14 cellular contexts compared by ENCODE assay signal in the genomic region with DNA sequence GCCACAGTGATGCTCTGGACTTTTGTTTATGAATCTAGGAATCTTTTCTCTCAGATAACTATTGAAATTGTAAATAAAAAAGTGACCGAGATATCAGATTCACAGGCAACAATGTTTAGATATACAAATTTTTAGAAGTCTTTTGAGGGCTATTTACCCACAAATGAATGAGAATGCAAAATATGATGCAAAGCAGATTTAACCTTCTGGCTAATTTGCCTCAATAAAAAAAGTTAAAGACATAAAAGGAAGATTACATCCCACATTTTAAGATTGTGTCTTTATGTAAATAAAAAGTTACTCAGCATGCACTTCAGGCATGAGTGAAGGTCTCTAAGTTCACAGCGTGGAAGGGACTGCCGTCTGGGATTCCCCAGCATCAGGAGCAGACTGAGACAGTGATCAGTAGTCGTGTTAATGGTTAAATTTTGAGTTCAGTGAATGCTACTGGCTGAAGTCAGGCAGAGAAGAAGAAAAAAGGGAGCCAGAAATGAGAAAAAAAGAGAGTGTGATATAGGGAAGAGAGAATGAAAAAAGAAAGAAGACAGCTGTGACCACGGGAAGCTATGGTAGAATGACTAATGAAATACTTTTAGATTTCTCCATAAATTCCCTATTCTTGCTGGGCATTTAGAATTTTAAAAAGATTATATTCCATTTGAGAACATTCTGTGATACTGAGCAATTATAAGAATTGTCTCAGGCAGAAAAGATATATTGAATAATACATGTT.
DNase-seq lines count a peak whose midpoint lies in the region; ATAC-seq, FAIRE-seq and TF ChIP-seq lines count a peak whose summit lies in the region.
"Had no signal": no experiment of that assay in that cellular context is flagged by ENCODE, and none has a peak within 500 bp of the region (broad histone marks: within the 10 kb centered on the region; RNA-seq: fewer than 3 reads in every experiment).

No MANE protein-coding gene starts in this region.

- H3K9me3 ChIP-seq in K562 (replicated peaks; ENCODE audit: control insufficient read depth, insufficient read depth, low read depth, low read length) (no peaks in the 10 kb centered on the region), BE2C (no peaks in the 10 kb centered on the region)
- H3K9me3 ChIP-seq: esophagus squamous epithelium, thyroid gland had no signal

- DNase-seq in GM10248 (ENCODE audit: extremely low spot score) (peak; percentile 39), K562 (ENCODE audit: extremely low read depth in 1 of 4, low spot score in 3 of 4) (no peak), BE2C (no peak)
- DNase-seq in activated CD4-positive, alpha-beta T cell treated with anti-CD3 and anti-CD28 coated beads, Interleukin-2, amount 50 U/mL, for 48 hours = no peak
- no peak for DNase-seq in effector memory CD8-positive, alpha-beta T cell
- DNase-seq: activated naive CD4-positive, alpha-beta T cell treated with Interleukin-2 at 50 U/mL for 16 hours; central memory CD4-positive, alpha-beta T cell; esophagus squamous epithelium; NCI-H82; thyroid gland had no signal

- intact Hi-C loops in K562 (cut with micrococcal nuclease) = no loop called here

- H3K4me3 Mint-ChIP-seq in effector memory CD8-positive, alpha-beta T cell = no peak overlapping the region

- H3K27me3 Mint-ChIP-seq in effector memory CD8-positive, alpha-beta T cell = peaks cover 17 to 37% of the 10 kb centered on the region in 2 donors

- H3K4me2 ChIP-seq in K562 (ENCODE audit: insufficient read depth, low read length) = no peak overlapping the region

- no peak overlapping the region for H3K9ac ChIP-seq in K562 (ENCODE audit: insufficient read depth in 1 of 2, low read depth in 2 of 2, low read length in 2 of 2)

- H3K4me3 ChIP-seq in K562 (no peak overlapping the region), BE2C (ENCODE audit: low read depth, low read length) (no peak overlapping the region)
- H3K4me3 ChIP-seq: esophagus squamous epithelium, thyroid gland had no signal

- H3K27ac ChIP-seq in K562 (ENCODE audit: extremely low read depth, low read depth, low read length) = no peak overlapping the region
- H3K27ac ChIP-seq: esophagus squamous epithelium, thyroid gland had no signal

- BruUV-seq in K562 (replicated peaks; lab: Mats Ljungman, UMichigan) = no TSS peak

- H4K20me1 ChIP-seq in K562 (replicated peaks; ENCODE audit: control insufficient read depth, insufficient read depth, low read length) = no peaks in the 10 kb centered on the region

- H3K27ac Mint-ChIP-seq in effector memory CD8-positive, alpha-beta T cell = no peak overlapping the region

- H3K27me3 ChIP-seq in K562 (ENCODE audit: control insufficient read depth in 2 of 2, insufficient read depth in 2 of 2, low read length in 2 of 2) = no peaks in the 10 kb centered on the region
- H3K27me3 ChIP-seq in BE2C = no peaks in the 10 kb centered on the region
- H3K27me3 ChIP-seq: esophagus squamous epithelium, thyroid gland had no signal

- in situ Hi-C loops in K562 (cut with MboI) = no loop called here

- 33% methylated on average over 5 of the region's 5 CpGs for WGBS in K562 (ENCODE audit: insufficient coverage, low coverage, missing lambda C conversion rate)

- H3K4me1 Mint-ChIP-seq in effector memory CD8-positive, alpha-beta T cell (ENCODE audit: low read depth in 2 of 2) = no peaks in the 10 kb centered on the region

- TF ChIP-seq EP300 in K562 (IDR thresholded peaks at IDR 0.05; ENCODE audit: low read length) = no peak

- no peak for FAIRE-seq in K562 (lab: Jason Lieb, UNC)
- FAIRE-seq: G401.6 had no signal

- no peaks in the 10 kb centered on the region for H3K9me1 ChIP-seq in K562 (ENCODE audit: control insufficient read depth, insufficient read depth, low read length)

- TF ChIP-seq POLR2A in K562 (conservative IDR thresholded peaks at IDR 0.05) = no peak

- H2AFZ ChIP-seq in K562 (ENCODE audit: low read depth, low read length) = peak overlapping the region; percentile 81

- H3K36me3 ChIP-seq in K562 (ENCODE audit: control insufficient read depth, insufficient read depth, low read length) (no peaks in the 10 kb centered on the region), BE2C (no peaks in the 10 kb centered on the region)
- H3K36me3 ChIP-seq: esophagus squamous epithelium, thyroid gland had no signal

- CTCF ChIA-PET in GM10248 (lab: Yijun Ruan, JAX) (interaction anchor here (1.0 kb wide), 2 partner anchors 12 to 62 kb away, joined by 3 read pairs; no protein-coding TSS in a partner anchor), K562 (lab: Yijun Ruan, JAX; ENCODE audit: low intra/inter-chr PET ratio) (no interaction called here)

- H3K36me3 Mint-ChIP-seq in effector memory CD8-positive, alpha-beta T cell (ENCODE audit: insufficient read depth) = peaks cover 4% of the 10 kb centered on the region

- H3K79me2 ChIP-seq in K562 (ENCODE audit: control insufficient read depth, insufficient read depth, low read length) = no peaks in the 10 kb centered on the region

- H3K9me3 Mint-ChIP-seq in effector memory CD8-positive, alpha-beta T cell = no peaks in the 10 kb centered on the region

- TF ChIP-seq RAD21 in K562 (CRISPR knock-in tag; conservative IDR thresholded peaks at IDR 0.05 in 1 of 2, IDR thresholded peaks at IDR 0.05 in 1 of 2) = no peak

- TF ChIP-seq CTCF in GM10248 (IDR thresholded peaks at IDR 0.05; ENCODE audit: control extremely low read depth, extremely low read depth, low read depth, missing control alignments) = no peak
- TF ChIP-seq CTCF in K562 (IDR thresholded peaks at IDR 0.05 in 2 of 3, conservative IDR thresholded peaks at IDR 0.05 in 1 of 3; ENCODE audit: insufficient read depth in 2 of 3, low read depth in 1 of 3, low read length in 3 of 3) = no peak
- TF ChIP-seq CTCF in BE2C (IDR thresholded peaks at IDR 0.05; ENCODE audit: low read depth, low read length) = no peak

- H3K4me1 ChIP-seq in K562 (replicated peaks in 1 of 2; ENCODE audit: control insufficient read depth in 2 of 2, insufficient read depth in 2 of 2, low read length in 2 of 2) (peaks cover 0 to 6% of the 10 kb centered on the region in 2 experiments; a peak in 2 of 5 replicates), BE2C (no peaks in the 10 kb centered on the region)
- H3K4me1 ChIP-seq: thyroid gland had no signal

- POLR2A ChIA-PET in GM10248 (lab: Yijun Ruan, JAX) (no interaction called here), K562 (lab: Yijun Ruan, JAX) (interaction anchor here (1.0 kb wide), 1 partner anchor 49 kb away, joined by 3 read pairs; no protein-coding TSS in a partner anchor)

- ATAC-seq in GM21529 (IDR thresholded peaks at IDR 0.05; ENCODE audit: unreplicated experiment) (peak; percentile 76), HG03378 (IDR thresholded peaks at IDR 0.05; ENCODE audit: unreplicated experiment) (peak; percentile 75), K562 (0 out of 3 replicates have a peak, but pooled peaks have one; percentile 12), GM21423 (IDR thresholded peaks at IDR 0.05; ENCODE audit: unreplicated experiment) (no peak)
- ATAC-seq in effector memory CD8-positive, alpha-beta T cell (replicated peaks) = no peak

TF ChIP-seq in K562, 482 proteins besides CTCF, POLR2A, EP300 and RAD21 (continues in another document):
- TF ChIP-seq TAF9B (IDR thresholded peaks at IDR 0.05; ENCODE audit: partially characterized antibody) (no peak), ZNF436 (CRISPR knock-in tag; IDR thresholded peaks at IDR 0.05) (no peak), MEF2D (tag; conservative IDR thresholded peaks at IDR 0.05; ENCODE audit: low read depth) (no peak), CEBPG (CRISPR knock-in tag; IDR thresholded peaks at IDR 0.05) (no peak), CEBPG (tag; conservative IDR thresholded peaks at IDR 0.05 in 1 of 2, IDR thresholded peaks at IDR 0.05 in 1 of 2) (no peak), ZNF785 (CRISPR knock-in tag; IDR thresholded peaks at IDR 0.05) (no peak)
- TF ChIP-seq, protein P1, sequence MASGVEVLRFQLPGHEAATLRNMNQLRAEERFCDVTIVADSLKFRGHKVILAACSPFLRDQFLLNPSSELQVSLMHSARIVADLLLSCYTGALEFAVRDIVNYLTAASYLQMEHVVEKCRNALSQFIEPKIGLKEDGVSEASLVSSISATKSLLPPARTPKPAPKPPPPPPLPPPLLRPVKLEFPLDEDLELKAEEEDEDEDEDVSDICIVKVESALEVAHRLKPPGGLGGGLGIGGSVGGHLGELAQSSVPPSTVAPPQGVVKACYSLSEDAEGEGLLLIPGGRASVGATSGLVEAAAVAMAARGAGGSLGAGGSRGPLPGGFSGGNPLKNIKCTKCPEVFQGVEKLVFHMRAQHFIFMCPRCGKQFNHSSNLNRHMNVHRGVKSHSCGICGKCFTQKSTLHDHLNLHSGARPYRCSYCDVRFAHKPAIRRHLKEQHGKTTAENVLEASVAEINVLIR (CRISPR knock-in tag; IDR thresholded peaks at IDR 0.05) = no peak
- TF ChIP-seq, protein P2, sequence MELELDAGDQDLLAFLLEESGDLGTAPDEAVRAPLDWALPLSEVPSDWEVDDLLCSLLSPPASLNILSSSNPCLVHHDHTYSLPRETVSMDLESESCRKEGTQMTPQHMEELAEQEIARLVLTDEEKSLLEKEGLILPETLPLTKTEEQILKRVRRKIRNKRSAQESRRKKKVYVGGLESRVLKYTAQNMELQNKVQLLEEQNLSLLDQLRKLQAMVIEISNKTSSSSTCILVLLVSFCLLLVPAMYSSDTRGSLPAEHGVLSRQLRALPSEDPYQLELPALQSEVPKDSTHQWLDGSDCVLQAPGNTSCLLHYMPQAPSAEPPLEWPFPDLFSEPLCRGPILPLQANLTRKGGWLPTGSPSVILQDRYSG (tag; conservative IDR thresholded peaks at IDR 0.05; ENCODE audit: low read depth) = no peak
- TF ChIP-seq, protein P3, sequence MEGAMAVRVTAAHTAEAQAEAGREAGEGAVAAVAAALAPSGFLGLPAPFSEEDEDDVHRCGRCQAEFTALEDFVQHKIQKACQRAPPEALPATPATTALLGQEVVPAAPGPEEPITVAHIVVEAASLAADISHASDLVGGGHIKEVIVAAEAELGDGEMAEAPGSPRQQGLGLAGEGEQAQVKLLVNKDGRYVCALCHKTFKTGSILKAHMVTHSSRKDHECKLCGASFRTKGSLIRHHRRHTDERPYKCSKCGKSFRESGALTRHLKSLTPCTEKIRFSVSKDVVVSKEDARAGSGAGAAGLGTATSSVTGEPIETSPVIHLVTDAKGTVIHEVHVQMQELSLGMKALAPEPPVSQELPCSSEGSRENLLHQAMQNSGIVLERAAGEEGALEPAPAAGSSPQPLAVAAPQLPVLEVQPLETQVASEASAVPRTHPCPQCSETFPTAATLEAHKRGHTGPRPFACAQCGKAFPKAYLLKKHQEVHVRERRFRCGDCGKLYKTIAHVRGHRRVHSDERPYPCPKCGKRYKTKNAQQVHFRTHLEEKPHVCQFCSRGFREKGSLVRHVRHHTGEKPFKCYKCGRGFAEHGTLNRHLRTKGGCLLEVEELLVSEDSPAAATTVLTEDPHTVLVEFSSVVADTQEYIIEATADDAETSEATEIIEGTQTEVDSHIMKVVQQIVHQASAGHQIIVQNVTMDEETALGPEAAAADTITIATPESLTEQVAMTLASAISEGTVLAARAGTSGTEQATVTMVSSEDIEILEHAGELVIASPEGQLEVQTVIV (CRISPR knock-in tag; IDR thresholded peaks at IDR 0.05; ENCODE audit: borderline replicate concordance) = no peak

Comparison
In these comparisons a context has a peak if more than half of its experiments do, and no peak if none do; other contexts are left out.
1. ATAC-seq: peak in GM21529 (single experiment), HG03378 (single experiment) and K562 (single experiment); none in GM21423 (single experiment) and effector memory CD8-positive, alpha-beta T cell (single experiment).